8 cellular contexts compared by ENCODE assay signal in the genomic region with DNA sequence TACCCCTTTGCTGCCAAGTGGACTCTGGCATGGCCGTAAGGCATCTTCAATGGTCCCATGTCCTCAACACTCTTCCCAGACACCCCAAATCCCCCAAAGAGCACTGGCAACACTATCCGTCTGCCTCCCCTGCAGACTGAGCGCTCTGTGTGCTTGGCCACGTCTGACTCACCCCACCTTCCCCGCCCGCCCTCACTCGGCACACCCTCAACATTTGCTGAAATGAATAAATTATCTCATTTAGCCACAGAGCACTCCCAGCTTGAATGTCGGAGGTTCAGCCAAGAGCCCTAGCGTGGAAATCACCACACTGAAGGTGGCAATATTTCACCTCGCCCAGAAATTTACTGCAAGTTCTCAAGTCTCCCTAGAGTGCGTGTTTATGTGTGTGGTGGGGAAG. TPM values are rescaled to one million over a fixed set of nuclear protein-coding genes. Genes with fewer than 3 reads are reported as not detected.
DNase-seq lines count a peak whose midpoint lies in the region; ATAC-seq and TF ChIP-seq lines count a peak whose summit lies in the region.

No MANE protein-coding gene starts in this region.

- CTCF ChIA-PET in CD8-positive, alpha-beta memory T cell (lab: Charles Lee): interaction anchor here (1.2 to 1.6 kb wide), 2 partner anchors 121 to 147 kb away, joined by 3 to 5 read pairs; no protein-coding TSS in a partner anchor

- H3K27me3 ChIP-seq in CD8-positive, alpha-beta memory T cell (ENCODE audit: insufficient read depth, low read length, poor library complexity, severe bottlenecking): no peaks in the 10 kb centered on the region

- TF ChIP-seq CTCF in astrocyte of the spinal cord (IDR thresholded peaks at IDR 0.05; ENCODE audit: low read depth, low read length) (no peak), natural killer cell (IDR thresholded peaks at IDR 0.05) (no peak)

- H3K27me3 Mint-ChIP-seq in CD8-positive, alpha-beta memory T cell: no peaks in the 10 kb centered on the region
- H3K27me3 Mint-ChIP-seq in natural killer cell (ENCODE audit: low read depth in 2 of 2): peaks cover 0 to 7% of the 10 kb centered on the region in 2 donors

- no peaks in the 10 kb centered on the region for H3K36me3 ChIP-seq in CD8-positive, alpha-beta memory T cell (ENCODE audit: insufficient read depth, low read length)

- H3K9me3 ChIP-seq in CD8-positive, alpha-beta memory T cell (ENCODE audit: low read length): no peaks in the 10 kb centered on the region

- in situ Hi-C loops in astrocyte of the spinal cord (cut with HindIII; ENCODE audit: low sequenced_read_pairs): no loop called here

- peak overlapping the region; percentile 62 to 97 (median 92) for H3K27ac Mint-ChIP-seq in CD8-positive, alpha-beta memory T cell
- peak overlapping the region; percentile 51 to 84 for H3K27ac Mint-ChIP-seq in natural killer cell

- no peaks in the 10 kb centered on the region for H3K9me3 Mint-ChIP-seq in CD8-positive, alpha-beta memory T cell
- H3K9me3 Mint-ChIP-seq in natural killer cell: no peaks in the 10 kb centered on the region

- peaks cover 27 to 29% (median 27%) of the 10 kb centered on the region in 3 donors for H3K4me1 Mint-ChIP-seq in CD8-positive, alpha-beta memory T cell
- peaks cover 15 to 25% of the 10 kb centered on the region in 2 donors for H3K4me1 Mint-ChIP-seq in natural killer cell

- peaks cover 43% of the 10 kb centered on the region for H3K4me1 ChIP-seq in CD8-positive, alpha-beta memory T cell (ENCODE audit: insufficient read depth, low read length)

- H3K27ac ChIP-seq in CD8-positive, alpha-beta memory T cell (ENCODE audit: low read depth, low read length): peak overlapping the region; percentile 38

- peak; percentile 34 to 75 (median 57) for DNase-seq in CD8-positive, alpha-beta memory T cell
- DNase-seq in NCI-H446 treated with DMSO at 0.1 percent for 48 hours (lab: John Stamatoyannopoulos, UW): peak; percentile 88
- peak; percentile 46 for DNase-seq in astrocyte of the spinal cord (ENCODE audit: low read depth, low spot score)
- no peak for DNase-seq in natural killer cell
- DNase-seq in SIG-M5 (lab: John Stamatoyannopoulos, UW): no peak
- DNase-seq in retina: no peak
- no peak for DNase-seq in NCI-H2196 treated with DMSO at 0.1 percent for 48 hours (lab: John Stamatoyannopoulos, UW; ENCODE audit: unreplicated experiment)
- no peak for DNase-seq in cerebellar cortex (ENCODE audit: low spot score)

- no peak overlapping the region for H3K4me3 ChIP-seq in CD8-positive, alpha-beta memory T cell (ENCODE audit: low read length)
- H3K4me3 ChIP-seq in astrocyte of the spinal cord (ENCODE audit: low read depth, low read length): no peak overlapping the region

- no peaks in the 10 kb centered on the region for H3K36me3 Mint-ChIP-seq in CD8-positive, alpha-beta memory T cell
- H3K36me3 Mint-ChIP-seq in natural killer cell: no peaks in the 10 kb centered on the region

- intact Hi-C loops in natural killer cell (cut with micrococcal nuclease): no loop called here

- peak; percentile 78 to 85 (median 82) for ATAC-seq in natural killer cell

- POLR2A ChIA-PET in CD8-positive, alpha-beta memory T cell (lab: Charles Lee): no interaction called here

- H3K4me3 Mint-ChIP-seq in CD8-positive, alpha-beta memory T cell: peak overlapping the region; percentile 12 to 90 (median 71)
- peak overlapping the region; percentile 60 for H3K4me3 Mint-ChIP-seq in natural killer cell

RNA-seq across cellular contexts. Expression of a gene that starts 46.5 kb away (rescaled TPM):
- 10 to 100 TPM; 64.0 to 68.2 TPM for total RNA-seq in CD8-positive, alpha-beta memory T cell
- 3.3 TPM for polyA plus RNA-seq in CD8-positive, alpha-beta memory T cell
- 10 to 100 TPM; 57.8 to 70.8 (median 69.1) TPM for total RNA-seq in natural killer cell

Comparison
In these comparisons a context has a peak if more than half of its experiments do, and no peak if none do; other contexts are left out.
1. DNase-seq: peak in CD8-positive, alpha-beta memory T cell (5 of 5), NCI-H446 treated with DMSO at 0.1 percent for 48 hours (single experiment) and astrocyte of the spinal cord (single experiment); none in natural killer cell (single experiment), SIG-M5 (single experiment), retina (single experiment), NCI-H2196 treated with DMSO at 0.1 percent for 48 hours (single experiment) and cerebellar cortex (single experiment).